ENCODE assay signal across 10 cellular contexts in the genomic region with DNA sequence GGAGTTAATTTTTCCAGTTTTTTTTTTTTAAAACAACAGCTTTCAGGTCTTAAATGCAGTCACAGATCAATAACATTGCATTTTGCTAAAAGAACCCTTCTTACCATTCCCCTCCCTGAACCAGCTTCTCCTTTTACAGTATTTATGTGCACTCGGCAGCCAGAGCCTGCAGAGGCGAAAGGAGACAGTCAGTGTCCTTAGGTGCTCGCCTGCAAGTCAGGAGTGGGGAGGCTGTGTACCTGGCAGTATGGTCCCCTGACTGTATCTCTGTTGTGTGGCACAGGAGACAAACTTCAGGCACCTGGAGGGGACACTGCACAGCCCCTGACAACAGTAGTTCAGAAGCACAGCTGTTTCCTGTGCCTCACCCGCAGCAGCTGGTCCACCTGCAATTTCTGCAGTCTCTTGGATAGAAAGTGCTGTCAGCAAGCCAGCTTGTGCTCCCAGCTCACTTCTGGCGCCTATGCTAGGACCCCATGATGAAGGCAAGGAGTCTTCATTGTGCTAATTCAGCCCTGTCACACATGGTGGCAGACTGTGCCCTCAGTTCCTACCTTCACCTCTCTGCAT.
A peak's percentile ranks its signal among the peaks of the same experiment; 100 is the strongest.
DNase-seq lines count a peak whose midpoint lies in the region; ATAC-seq lines count a peak whose summit lies in the region.
"Had no signal": no experiment of that assay in that cellular context is flagged by ENCODE, and none has a peak within 500 bp of the region (broad histone marks: within the 10 kb centered on the region; RNA-seq: fewer than 3 reads in every experiment).

No MANE protein-coding gene starts in this region.

- ATAC-seq in GM19463 (IDR thresholded peaks at IDR 0.05; ENCODE audit: unreplicated experiment), result peak; percentile 93
- ATAC-seq in HG03135 (IDR thresholded peaks at IDR 0.05; ENCODE audit: unreplicated experiment), result peak; percentile 85
- no peak for ATAC-seq in HG03439 (IDR thresholded peaks at IDR 0.05; ENCODE audit: unreplicated experiment)
- ATAC-seq in HG02588 (IDR thresholded peaks at IDR 0.05; ENCODE audit: unreplicated experiment), result no peak
- ATAC-seq: heart left ventricle, sciatic nerve had no signal

- DNase-seq in DMS53 treated with DMSO at 0.1 percent for 48 hours (lab: John Stamatoyannopoulos, UW; ENCODE audit: unreplicated experiment) (peak; percentile 16), NCI-H69 (lab: John Stamatoyannopoulos, UW) (peak; percentile 73), amniotic stem cell (lab: John Stamatoyannopoulos, UW) (no peak), retina (no peak)
- DNase-seq: heart left ventricle had no signal

Comparison
In these comparisons a context has a peak if more than half of its experiments do, and no peak if none do; other contexts are left out.
1. DNase-seq: peak in DMS53 treated with DMSO at 0.1 percent for 48 hours (single experiment) and NCI-H69 (single experiment); none in amniotic stem cell (single experiment) and retina (single experiment).
2. ATAC-seq: peak in GM19463 (single experiment) and HG03135 (single experiment); none in HG03439 (single experiment) and HG02588 (single experiment).